1 cellular context compared by ENCODE assay signal in genomic region chr4:183659029-183659870, GRCh38.
TF ChIP-seq lines count a peak whose summit lies in the region.

Gene RWDD4 (minus strand): TSS chr4:183659185. CDS start chr4:183658952, 233 bp downstream.
Gene TRAPPC11 (plus strand): TSS chr4:183659293. CDS start chr4:183663868, 4,575 bp downstream.

TF ChIP-seq in HCT116, 20 proteins besides CTCF, POLR2A, EP300 and RAD21 (continued from another document):
- TF ChIP-seq REST (IDR thresholded peaks at IDR 0.05; ENCODE audit: low read depth) (no peak), YY1 (IDR thresholded peaks at IDR 0.05; ENCODE audit: extremely low read depth, insufficient replicate concordance, low read depth, low read length) (no peak), FOSL1 (IDR thresholded peaks at IDR 0.05; ENCODE audit: low read depth) (no peak)
